1 cellular context compared by ENCODE assay signal in the genomic region with DNA sequence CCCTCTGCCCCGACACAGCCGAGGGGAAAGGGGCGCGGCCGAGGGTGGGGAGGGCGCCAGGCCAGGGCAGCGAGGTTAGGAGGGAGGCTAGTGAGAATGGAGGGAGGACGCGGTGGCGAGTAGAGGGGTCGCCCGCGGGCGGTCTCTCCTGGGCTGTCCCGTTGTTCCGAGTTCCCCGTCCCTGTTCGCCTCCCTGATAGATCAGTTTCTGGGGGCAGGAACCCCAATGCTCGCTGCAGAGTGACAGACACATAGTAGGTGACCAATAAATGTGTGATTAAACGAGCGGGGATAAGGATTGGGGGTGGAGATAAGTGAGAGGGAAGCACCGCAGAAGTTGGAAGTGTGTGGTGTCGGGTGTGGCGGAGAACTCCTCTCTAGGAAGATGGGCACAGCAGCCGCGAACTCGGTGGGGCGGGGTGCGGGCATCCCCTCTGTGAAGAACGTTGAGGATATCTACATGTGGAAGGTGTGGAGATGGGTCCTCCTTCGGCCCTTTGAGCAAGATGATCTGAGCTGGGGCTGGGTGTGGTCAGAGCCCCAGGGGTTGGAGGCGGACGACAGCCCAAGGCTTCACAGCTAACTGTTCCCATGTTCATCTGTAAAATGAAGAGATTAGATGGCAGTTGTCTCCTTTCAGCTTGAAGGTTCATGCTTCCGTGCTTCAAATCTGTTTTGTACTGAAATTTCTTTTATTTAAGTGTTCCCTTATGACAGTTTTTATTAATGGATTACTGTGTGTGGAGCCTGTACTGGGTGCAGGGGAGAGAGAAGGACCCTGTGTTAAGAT.
TF ChIP-seq lines count a peak whose summit lies in the region.

No MANE protein-coding gene starts in this region.

TF ChIP-seq in K562, 482 proteins besides CTCF, POLR2A, EP300 and RAD21 (continued from another document and continues in another):
- no peak for TF ChIP-seq RBM14 (IDR thresholded peaks at IDR 0.05; ENCODE audit: borderline replicate concordance, insufficient read depth, low read depth, low read length)
- 0 out of 4 replicates have a peak, but pooled peaks of 1 of the 2 experiments have one; percentile 11 for TF ChIP-seq FOXK2 (conservative IDR thresholded peaks at IDR 0.05 in 1 of 2, IDR thresholded peaks at IDR 0.05 in 1 of 2; ENCODE audit: low read depth in 2 of 2)
- TF ChIP-seq KDM4B (IDR thresholded peaks at IDR 0.05; ENCODE audit: borderline replicate concordance in 2 of 2, low read depth in 1 of 2) = no peak
- no peak; the same call in 1 of the 2 replicates for TF ChIP-seq TEAD4 (IDR thresholded peaks at IDR 0.05; ENCODE audit: low read length)
- no peak for TF ChIP-seq TEAD4 (CRISPR knock-in tag; IDR thresholded peaks at IDR 0.05; ENCODE audit: borderline replicate concordance)
- no peak for TF ChIP-seq ESRRB (CRISPR knock-in tag; IDR thresholded peaks at IDR 0.05; ENCODE audit: borderline replicate concordance)
- no peak for TF ChIP-seq MCM7 (IDR thresholded peaks at IDR 0.05)
- TF ChIP-seq, protein P1, sequence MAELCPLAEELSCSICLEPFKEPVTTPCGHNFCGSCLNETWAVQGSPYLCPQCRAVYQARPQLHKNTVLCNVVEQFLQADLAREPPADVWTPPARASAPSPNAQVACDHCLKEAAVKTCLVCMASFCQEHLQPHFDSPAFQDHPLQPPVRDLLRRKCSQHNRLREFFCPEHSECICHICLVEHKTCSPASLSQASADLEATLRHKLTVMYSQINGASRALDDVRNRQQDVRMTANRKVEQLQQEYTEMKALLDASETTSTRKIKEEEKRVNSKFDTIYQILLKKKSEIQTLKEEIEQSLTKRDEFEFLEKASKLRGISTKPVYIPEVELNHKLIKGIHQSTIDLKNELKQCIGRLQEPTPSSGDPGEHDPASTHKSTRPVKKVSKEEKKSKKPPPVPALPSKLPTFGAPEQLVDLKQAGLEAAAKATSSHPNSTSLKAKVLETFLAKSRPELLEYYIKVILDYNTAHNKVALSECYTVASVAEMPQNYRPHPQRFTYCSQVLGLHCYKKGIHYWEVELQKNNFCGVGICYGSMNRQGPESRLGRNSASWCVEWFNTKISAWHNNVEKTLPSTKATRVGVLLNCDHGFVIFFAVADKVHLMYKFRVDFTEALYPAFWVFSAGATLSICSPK (IDR thresholded peaks at IDR 0.05; ENCODE audit: borderline replicate concordance) = 0 out of 2 replicates have a peak, but pooled peaks have one; percentile 60
- TF ChIP-seq, protein P2, sequence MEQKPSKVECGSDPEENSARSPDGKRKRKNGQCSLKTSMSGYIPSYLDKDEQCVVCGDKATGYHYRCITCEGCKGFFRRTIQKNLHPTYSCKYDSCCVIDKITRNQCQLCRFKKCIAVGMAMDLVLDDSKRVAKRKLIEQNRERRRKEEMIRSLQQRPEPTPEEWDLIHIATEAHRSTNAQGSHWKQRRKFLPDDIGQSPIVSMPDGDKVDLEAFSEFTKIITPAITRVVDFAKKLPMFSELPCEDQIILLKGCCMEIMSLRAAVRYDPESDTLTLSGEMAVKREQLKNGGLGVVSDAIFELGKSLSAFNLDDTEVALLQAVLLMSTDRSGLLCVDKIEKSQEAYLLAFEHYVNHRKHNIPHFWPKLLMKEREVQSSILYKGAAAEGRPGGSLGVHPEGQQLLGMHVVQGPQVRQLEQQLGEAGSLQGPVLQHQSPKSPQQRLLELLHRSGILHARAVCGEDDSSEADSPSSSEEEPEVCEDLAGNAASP (IDR thresholded peaks at IDR 0.05) = no peak
- TF ChIP-seq, protein P3, sequence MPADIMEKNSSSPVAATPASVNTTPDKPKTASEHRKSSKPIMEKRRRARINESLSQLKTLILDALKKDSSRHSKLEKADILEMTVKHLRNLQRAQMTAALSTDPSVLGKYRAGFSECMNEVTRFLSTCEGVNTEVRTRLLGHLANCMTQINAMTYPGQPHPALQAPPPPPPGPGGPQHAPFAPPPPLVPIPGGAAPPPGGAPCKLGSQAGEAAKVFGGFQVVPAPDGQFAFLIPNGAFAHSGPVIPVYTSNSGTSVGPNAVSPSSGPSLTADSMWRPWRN (IDR thresholded peaks at IDR 0.05; ENCODE audit: low read depth) = no peak
- no peak for TF ChIP-seq ARID2 (IDR thresholded peaks at IDR 0.05)
- no peak for TF ChIP-seq NCOR1 (IDR thresholded peaks at IDR 0.05)
- TF ChIP-seq ZNF197 (CRISPR knock-in tag; IDR thresholded peaks at IDR 0.05; ENCODE audit: low read depth) = no peak
- TF ChIP-seq NONO (IDR thresholded peaks at IDR 0.05; ENCODE audit: low read depth in 2 of 2, low read length in 1 of 2) = no peak
- TF ChIP-seq, protein P4, sequence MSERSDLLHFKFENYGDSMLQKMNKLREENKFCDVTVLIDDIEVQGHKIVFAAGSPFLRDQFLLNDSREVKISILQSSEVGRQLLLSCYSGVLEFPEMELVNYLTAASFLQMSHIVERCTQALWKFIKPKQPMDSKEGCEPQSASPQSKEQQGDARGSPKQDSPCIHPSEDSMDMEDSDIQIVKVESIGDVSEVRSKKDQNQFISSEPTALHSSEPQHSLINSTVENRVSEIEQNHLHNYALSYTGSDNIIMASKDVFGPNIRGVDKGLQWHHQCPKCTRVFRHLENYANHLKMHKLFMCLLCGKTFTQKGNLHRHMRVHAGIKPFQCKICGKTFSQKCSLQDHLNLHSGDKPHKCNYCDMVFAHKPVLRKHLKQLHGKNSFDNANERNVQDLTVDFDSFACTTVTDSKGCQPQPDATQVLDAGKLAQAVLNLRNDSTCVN (CRISPR knock-in tag; IDR thresholded peaks at IDR 0.05) = peak; percentile 26; the same call in 1 of the 2 replicates
- TF ChIP-seq FOXA3 (CRISPR knock-in tag; conservative IDR thresholded peaks at IDR 0.05 in 1 of 2, IDR thresholded peaks at IDR 0.05 in 1 of 2) = no peak
- no peak for TF ChIP-seq KLF10 (CRISPR knock-in tag; IDR thresholded peaks at IDR 0.05)
- TF ChIP-seq ZNF76 (CRISPR knock-in tag; IDR thresholded peaks at IDR 0.05; ENCODE audit: borderline replicate concordance) = no peak
- TF ChIP-seq, protein P5, sequence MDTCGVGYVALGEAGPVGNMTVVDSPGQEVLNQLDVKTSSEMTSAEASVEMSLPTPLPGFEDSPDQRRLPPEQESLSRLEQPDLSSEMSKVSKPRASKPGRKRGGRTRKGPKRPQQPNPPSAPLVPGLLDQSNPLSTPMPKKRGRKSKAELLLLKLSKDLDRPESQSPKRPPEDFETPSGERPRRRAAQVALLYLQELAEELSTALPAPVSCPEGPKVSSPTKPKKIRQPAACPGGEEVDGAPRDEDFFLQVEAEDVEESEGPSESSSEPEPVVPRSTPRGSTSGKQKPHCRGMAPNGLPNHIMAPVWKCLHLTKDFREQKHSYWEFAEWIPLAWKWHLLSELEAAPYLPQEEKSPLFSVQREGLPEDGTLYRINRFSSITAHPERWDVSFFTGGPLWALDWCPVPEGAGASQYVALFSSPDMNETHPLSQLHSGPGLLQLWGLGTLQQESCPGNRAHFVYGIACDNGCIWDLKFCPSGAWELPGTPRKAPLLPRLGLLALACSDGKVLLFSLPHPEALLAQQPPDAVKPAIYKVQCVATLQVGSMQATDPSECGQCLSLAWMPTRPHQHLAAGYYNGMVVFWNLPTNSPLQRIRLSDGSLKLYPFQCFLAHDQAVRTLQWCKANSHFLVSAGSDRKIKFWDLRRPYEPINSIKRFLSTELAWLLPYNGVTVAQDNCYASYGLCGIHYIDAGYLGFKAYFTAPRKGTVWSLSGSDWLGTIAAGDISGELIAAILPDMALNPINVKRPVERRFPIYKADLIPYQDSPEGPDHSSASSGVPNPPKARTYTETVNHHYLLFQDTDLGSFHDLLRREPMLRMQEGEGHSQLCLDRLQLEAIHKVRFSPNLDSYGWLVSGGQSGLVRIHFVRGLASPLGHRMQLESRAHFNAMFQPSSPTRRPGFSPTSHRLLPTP (IDR thresholded peaks at IDR 0.05; ENCODE audit: borderline replicate concordance, extremely low read depth, insufficient read length) = no peak
- TF ChIP-seq, protein P6, sequence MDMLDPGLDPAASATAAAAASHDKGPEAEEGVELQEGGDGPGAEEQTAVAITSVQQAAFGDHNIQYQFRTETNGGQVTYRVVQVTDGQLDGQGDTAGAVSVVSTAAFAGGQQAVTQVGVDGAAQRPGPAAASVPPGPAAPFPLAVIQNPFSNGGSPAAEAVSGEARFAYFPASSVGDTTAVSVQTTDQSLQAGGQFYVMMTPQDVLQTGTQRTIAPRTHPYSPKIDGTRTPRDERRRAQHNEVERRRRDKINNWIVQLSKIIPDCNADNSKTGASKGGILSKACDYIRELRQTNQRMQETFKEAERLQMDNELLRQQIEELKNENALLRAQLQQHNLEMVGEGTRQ (CRISPR knock-in tag; IDR thresholded peaks at IDR 0.05) = no peak
- TF ChIP-seq ZFPM2 (CRISPR knock-in tag; IDR thresholded peaks at IDR 0.05) = no peak
- TF ChIP-seq, protein P7, sequence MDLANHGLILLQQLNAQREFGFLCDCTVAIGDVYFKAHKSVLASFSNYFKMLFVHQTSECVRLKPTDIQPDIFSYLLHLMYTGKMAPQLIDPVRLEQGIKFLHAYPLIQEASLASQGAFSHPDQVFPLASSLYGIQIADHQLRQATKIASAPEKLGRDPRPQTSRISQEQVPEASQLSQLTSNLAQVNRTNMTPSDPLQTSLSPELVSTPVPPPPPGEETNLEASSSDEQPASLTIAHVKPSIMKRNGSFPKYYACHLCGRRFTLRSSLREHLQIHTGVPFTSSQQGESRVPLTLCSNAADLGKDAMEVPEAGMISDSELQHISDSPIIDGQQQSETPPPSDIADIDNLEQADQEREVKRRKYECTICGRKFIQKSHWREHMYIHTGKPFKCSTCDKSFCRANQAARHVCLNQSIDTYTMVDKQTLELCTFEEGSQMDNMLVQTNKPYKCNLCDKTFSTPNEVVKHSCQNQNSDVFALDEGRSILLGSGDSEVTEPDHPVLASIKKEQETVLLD (IDR thresholded peaks at IDR 0.05) = 0 out of 2 replicates have a peak, but pooled peaks have one; percentile 26
- TF ChIP-seq RBM39 (optimal IDR thresholded peaks at IDR 0.05; ENCODE audit: low read depth, low read length) = no peak
- TF ChIP-seq PYGO2 (tag; IDR thresholded peaks at IDR 0.05) = no peak
- TF ChIP-seq, protein P8, sequence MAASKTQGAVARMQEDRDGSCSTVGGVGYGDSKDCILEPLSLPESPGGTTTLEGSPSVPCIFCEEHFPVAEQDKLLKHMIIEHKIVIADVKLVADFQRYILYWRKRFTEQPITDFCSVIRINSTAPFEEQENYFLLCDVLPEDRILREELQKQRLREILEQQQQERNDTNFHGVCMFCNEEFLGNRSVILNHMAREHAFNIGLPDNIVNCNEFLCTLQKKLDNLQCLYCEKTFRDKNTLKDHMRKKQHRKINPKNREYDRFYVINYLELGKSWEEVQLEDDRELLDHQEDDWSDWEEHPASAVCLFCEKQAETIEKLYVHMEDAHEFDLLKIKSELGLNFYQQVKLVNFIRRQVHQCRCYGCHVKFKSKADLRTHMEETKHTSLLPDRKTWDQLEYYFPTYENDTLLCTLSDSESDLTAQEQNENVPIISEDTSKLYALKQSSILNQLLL (CRISPR knock-in tag; IDR thresholded peaks at IDR 0.05; ENCODE audit: borderline replicate concordance) = no peak
- TF ChIP-seq ZNF75A (CRISPR knock-in tag; IDR thresholded peaks at IDR 0.05) = no peak
- 0 out of 2 replicates have a peak, but pooled peaks have one; percentile 38 for TF ChIP-seq SMARCA5 (IDR thresholded peaks at IDR 0.05)
- no peak for TF ChIP-seq TAF7 (tag; IDR thresholded peaks at IDR 0.05)
- TF ChIP-seq CBX1 (IDR thresholded peaks at IDR 0.05; ENCODE audit: low read depth) = no peak
- TF ChIP-seq, protein P9, sequence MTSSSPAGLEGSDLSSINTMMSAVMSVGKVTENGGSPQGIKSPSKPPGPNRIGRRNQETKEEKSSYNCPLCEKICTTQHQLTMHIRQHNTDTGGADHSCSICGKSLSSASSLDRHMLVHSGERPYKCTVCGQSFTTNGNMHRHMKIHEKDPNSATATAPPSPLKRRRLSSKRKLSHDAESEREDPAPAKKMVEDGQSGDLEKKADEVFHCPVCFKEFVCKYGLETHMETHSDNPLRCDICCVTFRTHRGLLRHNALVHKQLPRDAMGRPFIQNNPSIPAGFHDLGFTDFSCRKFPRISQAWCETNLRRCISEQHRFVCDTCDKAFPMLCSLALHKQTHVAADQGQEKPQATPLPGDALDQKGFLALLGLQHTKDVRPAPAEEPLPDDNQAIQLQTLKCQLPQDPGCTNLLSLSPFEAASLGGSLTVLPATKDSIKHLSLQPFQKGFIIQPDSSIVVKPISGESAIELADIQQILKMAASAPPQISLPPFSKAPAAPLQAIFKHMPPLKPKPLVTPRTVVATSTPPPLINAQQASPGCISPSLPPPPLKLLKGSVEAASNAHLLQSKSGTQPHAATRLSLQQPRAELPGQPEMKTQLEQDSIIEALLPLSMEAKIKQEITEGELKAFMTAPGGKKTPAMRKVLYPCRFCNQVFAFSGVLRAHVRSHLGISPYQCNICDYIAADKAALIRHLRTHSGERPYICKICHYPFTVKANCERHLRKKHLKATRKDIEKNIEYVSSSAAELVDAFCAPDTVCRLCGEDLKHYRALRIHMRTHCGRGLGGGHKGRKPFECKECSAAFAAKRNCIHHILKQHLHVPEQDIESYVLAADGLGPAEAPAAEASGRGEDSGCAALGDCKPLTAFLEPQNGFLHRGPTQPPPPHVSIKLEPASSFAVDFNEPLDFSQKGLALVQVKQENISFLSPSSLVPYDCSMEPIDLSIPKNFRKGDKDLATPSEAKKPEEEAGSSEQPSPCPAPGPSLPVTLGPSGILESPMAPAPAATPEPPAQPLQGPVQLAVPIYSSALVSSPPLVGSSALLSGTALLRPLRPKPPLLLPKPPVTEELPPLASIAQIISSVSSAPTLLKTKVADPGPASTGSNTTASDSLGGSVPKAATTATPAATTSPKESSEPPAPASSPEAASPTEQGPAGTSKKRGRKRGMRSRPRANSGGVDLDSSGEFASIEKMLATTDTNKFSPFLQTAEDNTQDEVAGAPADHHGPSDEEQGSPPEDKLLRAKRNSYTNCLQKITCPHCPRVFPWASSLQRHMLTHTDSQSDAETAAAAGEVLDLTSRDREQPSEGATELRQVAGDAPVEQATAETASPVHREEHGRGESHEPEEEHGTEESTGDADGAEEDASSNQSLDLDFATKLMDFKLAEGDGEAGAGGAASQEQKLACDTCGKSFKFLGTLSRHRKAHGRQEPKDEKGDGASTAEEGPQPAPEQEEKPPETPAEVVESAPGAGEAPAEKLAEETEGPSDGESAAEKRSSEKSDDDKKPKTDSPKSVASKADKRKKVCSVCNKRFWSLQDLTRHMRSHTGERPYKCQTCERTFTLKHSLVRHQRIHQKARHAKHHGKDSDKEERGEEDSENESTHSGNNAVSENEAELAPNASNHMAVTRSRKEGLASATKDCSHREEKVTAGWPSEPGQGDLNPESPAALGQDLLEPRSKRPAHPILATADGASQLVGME (CRISPR knock-in tag; IDR thresholded peaks at IDR 0.05) = no peak
- TF ChIP-seq, protein P10, sequence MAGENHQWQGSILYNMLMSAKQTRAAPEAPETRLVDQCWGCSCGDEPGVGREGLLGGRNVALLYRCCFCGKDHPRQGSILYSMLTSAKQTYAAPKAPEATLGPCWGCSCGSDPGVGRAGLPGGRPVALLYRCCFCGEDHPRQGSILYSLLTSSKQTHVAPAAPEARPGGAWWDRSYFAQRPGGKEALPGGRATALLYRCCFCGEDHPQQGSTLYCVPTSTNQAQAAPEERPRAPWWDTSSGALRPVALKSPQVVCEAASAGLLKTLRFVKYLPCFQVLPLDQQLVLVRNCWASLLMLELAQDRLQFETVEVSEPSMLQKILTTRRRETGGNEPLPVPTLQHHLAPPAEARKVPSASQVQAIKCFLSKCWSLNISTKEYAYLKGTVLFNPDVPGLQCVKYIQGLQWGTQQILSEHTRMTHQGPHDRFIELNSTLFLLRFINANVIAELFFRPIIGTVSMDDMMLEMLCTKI (IDR thresholded peaks at IDR 0.05; ENCODE audit: partially characterized antibody) = no peak
- TF ChIP-seq YBX1 (IDR thresholded peaks at IDR 0.05) = no peak
- TF ChIP-seq BCL6 (CRISPR knock-in tag; IDR thresholded peaks at IDR 0.05) = no peak
- TF ChIP-seq MYC (IDR thresholded peaks at IDR 0.05; ENCODE audit: low read depth, low read length) = 0 out of 2 replicates have a peak, but pooled peaks have one; percentile 22
- peak; percentile 70; the same call in 1 of the 2 replicates for TF ChIP-seq MYC (CRISPR knock-in tag; IDR thresholded peaks at IDR 0.05; ENCODE audit: borderline replicate concordance, low read depth)
- no peak for TF ChIP-seq ETS2 (tag; IDR thresholded peaks at IDR 0.05; ENCODE audit: borderline replicate concordance, poor library complexity, severe bottlenecking)
- no peak for TF ChIP-seq MCM2 (IDR thresholded peaks at IDR 0.05; ENCODE audit: low read depth)
- TF ChIP-seq NFATC3 (IDR thresholded peaks at IDR 0.05) = no peak
- no peak for TF ChIP-seq ZNF583 (CRISPR knock-in tag; IDR thresholded peaks at IDR 0.05)
